ENCODE assay signal across 25 cellular contexts in genomic region chr6:169902070-169902469, GRCh38.
DNase-seq lines count a peak whose midpoint lies in the region; ATAC-seq, FAIRE-seq and TF ChIP-seq lines count a peak whose summit lies in the region.
"Had no signal": no experiment of that assay in that cellular context is flagged by ENCODE, and none has a peak within 500 bp of the region (broad histone marks: within the 10 kb centered on the region; RNA-seq: fewer than 3 reads in every experiment).

No MANE protein-coding gene starts in this region.

- no peak for TF ChIP-seq POLR2A in HepG2 (IDR thresholded peaks at IDR 0.05; ENCODE audit: insufficient read depth in 1 of 2, low read depth in 2 of 2, low read length in 2 of 2)
- TF ChIP-seq POLR2A in right lobe of liver (IDR thresholded peaks at IDR 0.05) = no peak
- TF ChIP-seq POLR2A in sigmoid colon (IDR thresholded peaks at IDR 0.05) = no peak

- H3K9me3 ChIP-seq in HepG2 (ENCODE audit: low read length) (peaks cover 4% of the 10 kb centered on the region; the same call in 1 of the 2 replicates), right lobe of liver (no peaks in the 10 kb centered on the region), sigmoid colon (no peaks in the 10 kb centered on the region)
- H3K9me3 ChIP-seq: A549; BE2C; BLaER1 treated with 17β-estradiol and CSF1 and Interleukin-3, amounts not matched to agents 10 nM and 100 nM; HAP-1 had no signal

- H3K27me3 ChIP-seq in HepG2 (ENCODE audit: control insufficient read depth in 1 of 2, insufficient read depth in 2 of 2, low read length in 2 of 2) (peaks cover 7 to 47% of the 10 kb centered on the region in 2 experiments), right lobe of liver (no peaks in the 10 kb centered on the region), sigmoid colon (no peaks in the 10 kb centered on the region)
- H3K27me3 ChIP-seq: BE2C had no signal

- TF ChIP-seq CTCF in HepG2 (CRISPR knock-in tag; IDR thresholded peaks at IDR 0.05) = no peak
- no peak for TF ChIP-seq CTCF in right lobe of liver (IDR thresholded peaks at IDR 0.05)
- TF ChIP-seq CTCF in endothelial cell (IDR thresholded peaks at IDR 0.05; ENCODE audit: unreplicated experiment) = no peak
- no peak for TF ChIP-seq CTCF in sigmoid colon (IDR thresholded peaks at IDR 0.05)

- 93% methylated on average over 2 of the region's 2 CpGs for WGBS in HepG2 (ENCODE audit: low lambda C conversion rate)
- 100% methylated on average over 2 of the region's 2 CpGs for whole genome bisulfite sequencing in right lobe of liver (ENCODE audit: insufficient coverage, low coverage, low lambda C conversion rate, missing lambda C conversion rate)
- WGBS in sigmoid colon, 2 donors = 97 to 99% methylated on average over 2 of the region's 2 CpGs

- no peak overlapping the region for H2AFZ ChIP-seq in HepG2 (ENCODE audit: low read length)
- H2AFZ ChIP-seq: GM23338 had no signal

- no peaks in the 10 kb centered on the region for H3K79me2 ChIP-seq in HepG2 (ENCODE audit: insufficient read depth, low read length)

- intact Hi-C loops in HepG2 (cut with micrococcal nuclease; ENCODE audit: unreplicated experiment) (no loop called here), right lobe of liver (cut with DNase I) (no loop called here), sigmoid colon (cut with DNase I) (no loop called here)

- no peak overlapping the region for H3K9ac ChIP-seq in HepG2 (ENCODE audit: insufficient read depth, low read depth, low read length)
- H3K9ac ChIP-seq: BLaER1 treated with 17β-estradiol and CSF1 and Interleukin-3, amounts not matched to agents 10 nM and 100 nM had no signal

- no peaks in the 10 kb centered on the region for H3K36me3 ChIP-seq in HepG2 (replicated peaks in 1 of 2; ENCODE audit: control insufficient read depth in 1 of 2, insufficient read depth in 2 of 2, low read length in 2 of 2)
- H3K36me3 ChIP-seq in right lobe of liver = no peaks in the 10 kb centered on the region
- no peaks in the 10 kb centered on the region for H3K36me3 ChIP-seq in sigmoid colon
- H3K36me3 ChIP-seq: BE2C; BLaER1 treated with 17β-estradiol and CSF1 and Interleukin-3, amounts not matched to agents 10 nM and 100 nM; HAP-1 had no signal

- no peak for TF ChIP-seq EP300 in HepG2 (IDR thresholded peaks at IDR 0.05; ENCODE audit: low read depth in 2 of 2, low read length in 2 of 2)
- TF ChIP-seq EP300 in HepG2 (CRISPR knock-in tag; IDR thresholded peaks at IDR 0.05; ENCODE audit: borderline replicate concordance) = no peak
- TF ChIP-seq EP300 in sigmoid colon (IDR thresholded peaks at IDR 0.05) = no peak

- POLR2A ChIA-PET in HepG2 (lab: Yijun Ruan, JAX) = no interaction called here

- no peak for FAIRE-seq in HepG2 (lab: Jason Lieb, UNC)
- FAIRE-seq: A549, D721Med, GM12878, GM19239, H54 had no signal

- in situ Hi-C loops in HepG2 (cut with HindIII; ENCODE audit: extremely low pct_ligation_motif_present, low pct_unique_long_range_greater_than_20kb) = no loop called here

- H3K4me1 ChIP-seq in HepG2 (ENCODE audit: insufficient read depth, low read length) = no peaks in the 10 kb centered on the region
- H3K4me1 ChIP-seq in right lobe of liver = peaks cover 0 to 24% (median 17%) of the 10 kb centered on the region in 4 donors
- H3K4me1 ChIP-seq in sigmoid colon = no peaks in the 10 kb centered on the region
- H3K4me1 ChIP-seq: BE2C, HAP-1 had no signal

- no peak for ATAC-seq in HepG2
- ATAC-seq in right lobe of liver = no peak
- ATAC-seq in GM21423 (IDR thresholded peaks at IDR 0.05; ENCODE audit: unreplicated experiment) = no peak
- ATAC-seq: A549, GM12878, GM23338 had no signal

- no peak for TF ChIP-seq RAD21 in HepG2 (CRISPR knock-in tag; IDR thresholded peaks at IDR 0.05)

- H3K27me3 Mint-ChIP-seq in endothelial cell (ENCODE audit: unreplicated experiment) = peaks cover 20% of the 10 kb centered on the region

- H3K9me3 Mint-ChIP-seq in endothelial cell (ENCODE audit: unreplicated experiment) = no peaks in the 10 kb centered on the region

- no TSS peak for BruUV-seq in HepG2 (replicated peaks; lab: Mats Ljungman, UMichigan)

- DNase-seq in HepG2 (ENCODE audit: low spot score) (no peak), right lobe of liver (no peak), endothelial cell (ENCODE audit: low spot score) (no peak), sigmoid colon (peak; percentile 11)
- DNase-seq in activated CD8-positive, alpha-beta memory T cell treated with anti-CD3 and anti-CD28 coated beads, Interleukin-2, amount 50 U/mL, for 48 hours = no peak
- DNase-seq: 8988T; ACHN; AML-193; CD4-positive, alpha-beta T cell; CD8-positive, alpha-beta memory T cell; DMS 273 treated with DMSO at 0.1 percent for 48 hours; DMS79; EL; GDM1 had no signal

- no peaks in the 10 kb centered on the region for H4K20me1 ChIP-seq in HepG2 (ENCODE audit: insufficient read depth, low read length)
- H4K20me1 ChIP-seq: BLaER1 treated with 17β-estradiol and CSF1 and Interleukin-3, amounts not matched to agents 10 nM and 100 nM had no signal

- H3K4me3 ChIP-seq in HepG2 (replicated peaks in 1 of 3; ENCODE audit: insufficient read depth in 1 of 3, low read depth in 2 of 3, low read length in 3 of 3) = no peak overlapping the region
- H3K4me3 ChIP-seq in right lobe of liver = no peak overlapping the region
- H3K4me3 ChIP-seq in sigmoid colon = no peak overlapping the region
- H3K4me3 ChIP-seq: A549; BLaER1 treated with 17β-estradiol and CSF1 and Interleukin-3, amounts not matched to agents 10 nM and 100 nM; GM12878; GM23338; HAP-1 had no signal

- H3K27ac Mint-ChIP-seq in endothelial cell (ENCODE audit: unreplicated experiment) = no peak overlapping the region
- H3K27ac Mint-ChIP-seq: CD14-positive monocyte; CD4-positive, alpha-beta T cell; CD8-positive, alpha-beta memory T cell; GM23338 had no signal

- CTCF ChIA-PET in HepG2 (lab: Yijun Ruan, JAX; ENCODE audit: low intra/inter-chr PET ratio, low total read pairs) = no interaction called here

- H3K27ac ChIP-seq in HepG2 (ENCODE audit: extremely low read length, insufficient read depth, low read length) (no peak overlapping the region), right lobe of liver (no peak overlapping the region), sigmoid colon (no peak overlapping the region)
- H3K27ac ChIP-seq: A549; BLaER1 treated with 17β-estradiol and CSF1 and Interleukin-3, amounts not matched to agents 10 nM and 100 nM had no signal

- H3K4me3 Mint-ChIP-seq in endothelial cell (ENCODE audit: unreplicated experiment) = peak overlapping the region; percentile 47
- H3K4me3 Mint-ChIP-seq: CD14-positive monocyte; CD4-positive, alpha-beta T cell; CD8-positive, alpha-beta memory T cell; GM23338 had no signal

- no peak overlapping the region for H3K4me2 ChIP-seq in HepG2 (ENCODE audit: low read depth, low read length)
- H3K4me2 ChIP-seq: A549; BLaER1 treated with 17β-estradiol and CSF1 and Interleukin-3, amounts not matched to agents 10 nM and 100 nM; GM23338 had no signal

- peaks cover 18% of the 10 kb centered on the region for H3K36me3 Mint-ChIP-seq in endothelial cell (ENCODE audit: low read depth, unreplicated experiment)
- H3K36me3 Mint-ChIP-seq: CD14-positive monocyte had no signal

- peaks cover 35% of the 10 kb centered on the region for H3K4me1 Mint-ChIP-seq in endothelial cell (ENCODE audit: unreplicated experiment)
- H3K4me1 Mint-ChIP-seq: CD14-positive monocyte; CD8-positive, alpha-beta memory T cell had no signal

TF ChIP-seq in HepG2, 621 proteins besides CTCF, POLR2A, EP300 and RAD21:
- TF ChIP-seq MXD4 (CRISPR knock-in tag; IDR thresholded peaks at IDR 0.05) = no peak
- peak; percentile 91 for TF ChIP-seq CREB1 (IDR thresholded peaks at IDR 0.05)
- no peak for TF ChIP-seq CREB1 (CRISPR knock-in tag; IDR thresholded peaks at IDR 0.05)
- TF ChIP-seq KMT2A (CRISPR knock-in tag; IDR thresholded peaks at IDR 0.05) = no peak
- no peak for TF ChIP-seq EED (CRISPR knock-in tag; IDR thresholded peaks at IDR 0.05)
- no peak for TF ChIP-seq ZNF34 (CRISPR knock-in tag; IDR thresholded peaks at IDR 0.05; ENCODE audit: borderline replicate concordance)
- no peak for TF ChIP-seq ZNF781 (CRISPR knock-in tag; IDR thresholded peaks at IDR 0.05; ENCODE audit: borderline replicate concordance, not compliant biosample characterization)
- no peak for TF ChIP-seq HHEX (CRISPR knock-in tag; IDR thresholded peaks at IDR 0.05)
- no peak for TF ChIP-seq ZNF530 (CRISPR knock-in tag; IDR thresholded peaks at IDR 0.05; ENCODE audit: low read depth)
